8 cellular contexts compared by ENCODE assay signal in the genomic region with DNA sequence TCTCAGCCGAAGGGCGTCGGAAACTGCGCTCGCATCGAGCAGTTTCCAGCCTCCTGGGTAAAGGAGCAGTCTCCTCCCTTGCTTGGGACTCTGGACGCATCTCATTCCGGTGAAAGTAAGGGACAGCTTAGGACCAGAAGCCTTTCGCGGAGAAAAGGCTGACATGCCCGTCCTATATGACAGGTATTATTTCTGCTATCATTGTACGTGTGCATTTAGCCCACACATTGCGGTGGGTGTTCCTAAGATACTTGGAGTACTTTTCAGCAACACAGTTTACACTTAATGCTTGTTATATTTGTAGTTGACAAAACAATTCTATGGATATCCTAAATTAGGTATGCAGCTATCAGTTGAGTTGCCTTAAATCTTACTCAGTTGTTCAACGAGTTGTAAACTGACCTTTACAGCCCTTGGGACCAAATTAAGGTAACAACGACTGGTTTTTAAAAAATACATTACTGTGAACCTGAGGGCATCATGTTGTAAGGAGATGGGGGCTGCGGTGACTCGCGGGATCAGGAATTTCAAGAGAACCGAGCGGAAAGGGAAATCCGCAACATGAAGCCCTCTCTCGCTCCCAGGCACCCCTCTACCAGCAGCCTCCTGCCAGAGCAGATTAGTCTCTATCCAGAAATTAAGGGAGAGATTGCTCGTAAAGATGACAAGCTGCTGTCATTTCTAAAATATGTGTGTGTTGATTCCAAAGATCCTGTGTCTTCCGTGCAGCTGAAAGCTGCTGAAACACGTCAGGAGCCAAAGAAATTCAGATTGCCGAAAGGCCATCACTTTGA. TPM values are rescaled to one million over a fixed set of nuclear protein-coding genes. Genes with fewer than 3 reads are reported as not detected.
DNase-seq lines count a peak whose midpoint lies in the region; ATAC-seq and TF ChIP-seq lines count a peak whose summit lies in the region.

No MANE protein-coding gene starts in this region.

- no peak for TF ChIP-seq EP300 in esophagus muscularis mucosa (IDR thresholded peaks at IDR 0.05)

- no peak overlapping the region for H2BK12ac ChIP-seq in H9 (ENCODE audit: insufficient read length, low read depth, low read length)

- POLR2A ChIA-PET in T-cell (lab: Charles Lee) = interaction anchor here (0.6 to 2.2 kb wide), 10 partner anchors 10 to 1545 kb away, joined by 3 to 19 read pairs (median 4); partner anchors contain the start of genes GALK2 (in 2 of the 2), DTWD1 (in 1 of the 2), EID1 (in 1 of the 2) and FAM227B (in 1 of the 2)

- no peak overlapping the region for H3K4ac ChIP-seq in H9 (ENCODE audit: low read depth, low read length)

- H4K91ac ChIP-seq in H9 (ENCODE audit: insufficient read length, low read depth, low read length) = no peak overlapping the region

- no peaks in the 10 kb centered on the region for H3K9me3 Mint-ChIP-seq in H9
- H3K9me3 Mint-ChIP-seq in T-cell = no peaks in the 10 kb centered on the region

- TF ChIP-seq CTCF in H9 (conservative IDR thresholded peaks at IDR 0.05) (no peak), esophagus muscularis mucosa (IDR thresholded peaks at IDR 0.05) (no peak), omental fat pad (IDR thresholded peaks at IDR 0.05) (no peak)

- intact Hi-C loops in esophagus muscularis mucosa (cut with DNase I) = loop anchor here (5.0 kb wide), 1 partner anchor 109 kb away; the partner anchor contains the start of gene SECISBP2L

- H3K27me3 Mint-ChIP-seq in H9 (ENCODE audit: low read depth) (no peaks in the 10 kb centered on the region), T-cell (no peaks in the 10 kb centered on the region)

- H3K79me2 ChIP-seq in H9 (ENCODE audit: insufficient read depth, low read length) = peaks cover 24% of the 10 kb centered on the region

- no peak for TF ChIP-seq POLR2A in esophagus muscularis mucosa (IDR thresholded peaks at IDR 0.05; ENCODE audit: low read depth)

- no CpG with 5 or more reads among the region's 26 CpGs for WGBS in H9 (ENCODE audit: extremely low coverage, insufficient read length, low lambda C conversion rate)
- under 1% methylated on average over 26 of the region's 26 CpGs for WGBS in esophagus muscularis mucosa

- peak; percentile 54 for DNase-seq in D341Med (ENCODE audit: low spot score)
- DNase-seq in H9 = peak; percentile 29
- no peak for DNase-seq in T-cell
- no peak for DNase-seq in esophagus muscularis mucosa (ENCODE audit: extremely low spot score)
- DNase-seq in omental fat pad (ENCODE audit: low spot score) = no peak
- no peak for DNase-seq in HPDE6-E6E7 (ENCODE audit: extremely low spot score)
- DNase-seq in NCI-H1436 (lab: John Stamatoyannopoulos, UW) = no peak
- no peak for DNase-seq in NCI-H1436 treated with DMSO at 0.1 percent for 48 hours (lab: John Stamatoyannopoulos, UW)

- H2BK120ac ChIP-seq in H9 (ENCODE audit: low read depth, low read length, poor library complexity, severe bottlenecking) = no peak overlapping the region

- H3K36me3 Mint-ChIP-seq in H9 (ENCODE audit: insufficient read depth in 1 of 3, low read depth in 3 of 3) = no peaks in the 10 kb centered on the region; a peak in 1 of 7 replicates
- peaks cover 3% of the 10 kb centered on the region for H3K36me3 Mint-ChIP-seq in T-cell

- ATAC-seq in T-cell (replicated peaks in 1 of 4) = peak in 3 of 4 experiments; percentile 24 to 38 (median 25)
- peak; percentile 11 for ATAC-seq in omental fat pad (ENCODE audit: low FRiP score)

- peak overlapping the region; percentile 84 to 92 (median 87) for H3K4me3 ChIP-seq in esophagus muscularis mucosa

- H2BK20ac ChIP-seq in H9 (ENCODE audit: low read depth, low read length, poor library complexity, severe bottlenecking) = no peak overlapping the region

- H3K23ac ChIP-seq in H9 (ENCODE audit: insufficient read length, low read depth, low read length) = no peak overlapping the region

- H3K4me1 Mint-ChIP-seq in H9 (peaks cover 18 to 22% of the 10 kb centered on the region in 2 experiments), T-cell (peaks cover 52 to 58% (median 57%) of the 10 kb centered on the region in 3 donors)

- H3K9ac ChIP-seq in H9 (ENCODE audit: extremely low read depth, insufficient read length, low read length) = peak overlapping the region; percentile 62

- peak overlapping the region; percentile 85 for H3K4me2 ChIP-seq in H9 (ENCODE audit: insufficient read depth, insufficient read length, low read length)

- peaks cover 2% of the 10 kb centered on the region for H3K23me2 ChIP-seq in H9 (ENCODE audit: insufficient read length, low read depth, low read length, poor library complexity, severe bottlenecking)

- no peaks in the 10 kb centered on the region for H3K36me3 ChIP-seq in esophagus muscularis mucosa

- H3T11ph ChIP-seq in H9 (ENCODE audit: low read length) = no peak overlapping the region

- H4K20me1 ChIP-seq in H9 (ENCODE audit: control insufficient read depth, insufficient read depth, insufficient read length) = no peaks in the 10 kb centered on the region

- H3K4me1 ChIP-seq in H9 (ENCODE audit: insufficient read depth, low read length) = no peaks in the 10 kb centered on the region
- H3K4me1 ChIP-seq in esophagus muscularis mucosa = peaks cover 21 to 49% (median 42%) of the 10 kb centered on the region in 4 donors

- no peak overlapping the region for H2BK15ac ChIP-seq in H9 (ENCODE audit: low read depth, low read length)

- H4K5ac ChIP-seq in H9 (ENCODE audit: insufficient read length, low read depth, low read length) = no peak overlapping the region

- no peak overlapping the region for H3K56ac ChIP-seq in H9 (ENCODE audit: insufficient read length, low read depth, low read length)

- H3K27ac ChIP-seq in H9 (ENCODE audit: insufficient read length, low read depth, low read length) = no peak overlapping the region
- H3K27ac ChIP-seq in esophagus muscularis mucosa (replicated peaks in 1 of 4) = peak overlapping the region; percentile 74 to 93 (median 90)

- no peak overlapping the region for H2BK5ac ChIP-seq in H9 (ENCODE audit: insufficient read length, low read length)

- H3K18ac ChIP-seq in H9 (ENCODE audit: insufficient read length, low read depth, low read length) = no peak overlapping the region

- no peak overlapping the region for H4K8ac ChIP-seq in H9 (replicated peaks; ENCODE audit: insufficient read length, low read depth, low read length)

- no peak overlapping the region for H2AFZ ChIP-seq in H9 (ENCODE audit: low read length)

- H3K27me3 ChIP-seq in H9 (ENCODE audit: insufficient read depth, low read length) = no peaks in the 10 kb centered on the region
- no peaks in the 10 kb centered on the region for H3K27me3 ChIP-seq in esophagus muscularis mucosa

- H3K4me3 Mint-ChIP-seq in H9 (peak overlapping the region; percentile 99 to 100), T-cell (peak overlapping the region; percentile 99 to 100 (median 100))

- H3K9me3 ChIP-seq in H9 (ENCODE audit: control insufficient read depth, low read depth, low read length) = no peaks in the 10 kb centered on the region
- H3K9me3 ChIP-seq in esophagus muscularis mucosa = no peaks in the 10 kb centered on the region

- CTCF ChIA-PET in T-cell (lab: Charles Lee) = interaction anchor here in 1 of 2 donors (0.5 to 2.0 kb wide), 14 partner anchors 9 to 1160 kb away, joined by 3 to 13 read pairs (median 4); partner anchors contain the start of genes CEP152, EID1, GALK2 and SECISBP2L

- H3K27ac Mint-ChIP-seq in H9 (peak overlapping the region; percentile 90 to 100 (median 96); a peak in 6 of 7 replicates), T-cell (peak overlapping the region; percentile 97 to 98)

- H3K79me1 ChIP-seq in H9 (ENCODE audit: insufficient read depth, low read depth, low read length, poor library complexity, severe bottlenecking) = no peaks in the 10 kb centered on the region

- no peak overlapping the region for H2AK5ac ChIP-seq in H9 (ENCODE audit: insufficient read length, low read length)

- no peak overlapping the region for H3K14ac ChIP-seq in H9 (ENCODE audit: insufficient read depth, low read length)

RNA-seq across cellular contexts. Expression of gene COPS2, which starts 0.6 kb away (rescaled TPM):
- total RNA-seq in H9 (2021) = 88.3 and 89.5 TPM in 2 replicates
- 100 to 1,000 TPM in 1 of 5 donors, 10 to 100 TPM in 4; 41.3 to 104 (median 45.6) TPM for total RNA-seq in T-cell
- total RNA-seq in esophagus muscularis mucosa = 10 to 100 TPM; 55.2 to 69.4 (median 65.5) TPM
- 10 to 100 TPM; 58.8 to 70.5 (median 60.4) TPM for total RNA-seq in omental fat pad

RNA-seq across cellular contexts. Expression of gene GALK2, which starts 14.0 kb away (rescaled TPM):
- total RNA-seq in H9 (2021) (12.4 and 13.7 TPM in 2 replicates), T-cell (10 to 100 TPM; 18.5 to 26.3 (median 25.7) TPM), esophagus muscularis mucosa (10 to 100 TPM; 34.5 to 50.3 (median 41.5) TPM), omental fat pad (10 to 100 TPM; 18.6 to 35.5 (median 32.5) TPM)

Comparison
In these comparisons a context has a peak if more than half of its experiments do, and no peak if none do; other contexts are left out.
1. DNase-seq: peak in D341Med (single experiment) and H9 (single experiment); none in T-cell (0 of 34), esophagus muscularis mucosa (single experiment), omental fat pad (single experiment), HPDE6-E6E7 (single experiment), NCI-H1436 (single experiment) and NCI-H1436 treated with DMSO at 0.1 percent for 48 hours (single experiment).